Comparison of ENCODE assay signal across 1 cellular context in genomic region chr7:157854066-157854891, GRCh38.
TF ChIP-seq lines count a peak whose summit lies in the region.

No MANE protein-coding gene starts in this region.

TF ChIP-seq in HepG2, 621 proteins besides CTCF, POLR2A, EP300 and RAD21 (continued from another document and continues in another):
- peak; percentile 73; the same call in 1 of the 2 replicates for TF ChIP-seq ZNF280D (CRISPR knock-in tag; IDR thresholded peaks at IDR 0.05)
- TF ChIP-seq ZHX2 (IDR thresholded peaks at IDR 0.05; ENCODE audit: low read depth) = no peak
- no peak for TF ChIP-seq ZHX2 (CRISPR knock-in tag; IDR thresholded peaks at IDR 0.05; ENCODE audit: borderline replicate concordance)
- TF ChIP-seq ZNF740 (CRISPR knock-in tag; IDR thresholded peaks at IDR 0.05) = no peak
- no peak for TF ChIP-seq CREB1 (IDR thresholded peaks at IDR 0.05)
- no peak for TF ChIP-seq CREB1 (CRISPR knock-in tag; IDR thresholded peaks at IDR 0.05)
- TF ChIP-seq ZNF629 (CRISPR knock-in tag; conservative IDR thresholded peaks at IDR 0.05) = no peak
- no peak for TF ChIP-seq AKAP8 (CRISPR knock-in tag; IDR thresholded peaks at IDR 0.05)
- no peak for TF ChIP-seq JUN (CRISPR knock-in tag; IDR thresholded peaks at IDR 0.05)
- no peak for TF ChIP-seq EHMT2 (IDR thresholded peaks at IDR 0.05; ENCODE audit: borderline replicate concordance, low read depth, low read length)
- no peak for TF ChIP-seq KAT7 (CRISPR knock-in tag; IDR thresholded peaks at IDR 0.05; ENCODE audit: borderline replicate concordance)
- no peak for TF ChIP-seq ZNF20 (CRISPR knock-in tag; IDR thresholded peaks at IDR 0.05)
- TF ChIP-seq ZNF557 (CRISPR knock-in tag; IDR thresholded peaks at IDR 0.05) = no peak
- no peak for TF ChIP-seq TARDBP (CRISPR knock-in tag; IDR thresholded peaks at IDR 0.05)
- no peak for TF ChIP-seq ZNF235 (CRISPR knock-in tag; IDR thresholded peaks at IDR 0.05; ENCODE audit: borderline replicate concordance)
- no peak for TF ChIP-seq HNRNPH1 (optimal IDR thresholded peaks at IDR 0.05; ENCODE audit: low read depth, low read length)
- TF ChIP-seq ZNF256 (CRISPR knock-in tag; conservative IDR thresholded peaks at IDR 0.05) = no peak
- TF ChIP-seq ELF1 (CRISPR knock-in tag; IDR thresholded peaks at IDR 0.05) = 0 out of 2 replicates have a peak, but pooled peaks have one; percentile 15
- no peak for TF ChIP-seq IKZF4 (CRISPR knock-in tag; IDR thresholded peaks at IDR 0.05; ENCODE audit: borderline replicate concordance, low read depth, not compliant biosample characterization)
- TF ChIP-seq ZMYM4 (CRISPR knock-in tag; IDR thresholded peaks at IDR 0.05) = peak; percentile 66
- no peak for TF ChIP-seq SKI (IDR thresholded peaks at IDR 0.05; ENCODE audit: partially characterized antibody)
- TF ChIP-seq SALL1 (CRISPR knock-in tag; IDR thresholded peaks at IDR 0.05) = peak; percentile 88
- no peak for TF ChIP-seq NCOA1 (CRISPR knock-in tag; IDR thresholded peaks at IDR 0.05)
- 0 out of 2 replicates have a peak, but pooled peaks have one; percentile 47 for TF ChIP-seq BRF2 (CRISPR knock-in tag; IDR thresholded peaks at IDR 0.05)
- no peak for TF ChIP-seq FIP1L1 (IDR thresholded peaks at IDR 0.05; ENCODE audit: borderline replicate concordance, insufficient read depth, low read depth, low read length)
- TF ChIP-seq NFE2 (CRISPR knock-in tag; IDR thresholded peaks at IDR 0.05) = no peak
- no peak for TF ChIP-seq RFX3 (CRISPR knock-in tag; IDR thresholded peaks at IDR 0.05)
- TF ChIP-seq ZKSCAN8 (CRISPR knock-in tag; IDR thresholded peaks at IDR 0.05; ENCODE audit: borderline replicate concordance) = no peak
- TF ChIP-seq MAFG (CRISPR knock-in tag; IDR thresholded peaks at IDR 0.05) = no peak
- TF ChIP-seq ARNTL (CRISPR knock-in tag; IDR thresholded peaks at IDR 0.05) = peak; percentile 92
- TF ChIP-seq NR2F6 (IDR thresholded peaks at IDR 0.05) = peak; percentile 68; the same call in 1 of the 2 replicates
- TF ChIP-seq NR2F6 (CRISPR knock-in tag; IDR thresholded peaks at IDR 0.05) = peak; percentile 68
- TF ChIP-seq PPARG (CRISPR knock-in tag; conservative IDR thresholded peaks at IDR 0.05) = peak; percentile 70
- TF ChIP-seq SNAPC2 (CRISPR knock-in tag; IDR thresholded peaks at IDR 0.05) = no peak
- no peak for TF ChIP-seq MAFK (conservative IDR thresholded peaks at IDR 0.05 in 1 of 2, IDR thresholded peaks at IDR 0.05 in 1 of 2; ENCODE audit: low read length in 2 of 2)
- no peak for TF ChIP-seq FLYWCH1 (CRISPR knock-in tag; IDR thresholded peaks at IDR 0.05)
- no peak for TF ChIP-seq CREM (IDR thresholded peaks at IDR 0.05)
- TF ChIP-seq CREM (CRISPR knock-in tag; IDR thresholded peaks at IDR 0.05) = no peak
- TF ChIP-seq ZNF577 (CRISPR knock-in tag; IDR thresholded peaks at IDR 0.05; ENCODE audit: borderline replicate concordance, low read depth) = no peak
- no peak for TF ChIP-seq SOX5 (CRISPR knock-in tag; IDR thresholded peaks at IDR 0.05; ENCODE audit: borderline replicate concordance)
- TF ChIP-seq ZNF205 (CRISPR knock-in tag; IDR thresholded peaks at IDR 0.05) = no peak
- TF ChIP-seq ARHGAP35 (CRISPR knock-in tag; IDR thresholded peaks at IDR 0.05; ENCODE audit: borderline replicate concordance) = 0 out of 2 replicates have a peak, but pooled peaks have one; percentile 26
- no peak for TF ChIP-seq ZNF605 (CRISPR knock-in tag; IDR thresholded peaks at IDR 0.05)
- no peak for TF ChIP-seq ZNF143 (CRISPR knock-in tag; IDR thresholded peaks at IDR 0.05)
- no peak for TF ChIP-seq ADNP (CRISPR knock-in tag; IDR thresholded peaks at IDR 0.05)
- 0 out of 2 replicates have a peak, but pooled peaks have one; percentile 30 for TF ChIP-seq RCOR2 (CRISPR knock-in tag; IDR thresholded peaks at IDR 0.05)
- no peak for TF ChIP-seq ZFP36L2 (CRISPR knock-in tag; IDR thresholded peaks at IDR 0.05)
- no peak for TF ChIP-seq ZKSCAN1 (IDR thresholded peaks at IDR 0.05; ENCODE audit: low read length)
- no peak for TF ChIP-seq ZNF589 (CRISPR knock-in tag; conservative IDR thresholded peaks at IDR 0.05)
- TF ChIP-seq ISX (CRISPR knock-in tag; conservative IDR thresholded peaks at IDR 0.05) = no peak
- no peak for TF ChIP-seq HMGA1 (CRISPR knock-in tag; conservative IDR thresholded peaks at IDR 0.05)
- no peak for TF ChIP-seq ZKSCAN5 (CRISPR knock-in tag; IDR thresholded peaks at IDR 0.05)
- TF ChIP-seq SYNCRIP (IDR thresholded peaks at IDR 0.05; ENCODE audit: insufficient read depth, low read depth, low read length) = no peak
- no peak for TF ChIP-seq ELF4 (CRISPR knock-in tag; IDR thresholded peaks at IDR 0.05; ENCODE audit: borderline replicate concordance)
- TF ChIP-seq ZBTB43 (CRISPR knock-in tag; conservative IDR thresholded peaks at IDR 0.05) = 0 out of 2 replicates have a peak, but pooled peaks have one; percentile 65
- 0 out of 2 replicates have a peak, but pooled peaks have one; percentile 27 for TF ChIP-seq SSRP1 (CRISPR knock-in tag; IDR thresholded peaks at IDR 0.05)
- no peak for TF ChIP-seq ARNT (IDR thresholded peaks at IDR 0.05)
- TF ChIP-seq ZNF34 (CRISPR knock-in tag; IDR thresholded peaks at IDR 0.05; ENCODE audit: borderline replicate concordance) = no peak
- TF ChIP-seq ZNF615 (CRISPR knock-in tag; IDR thresholded peaks at IDR 0.05; ENCODE audit: borderline replicate concordance) = no peak
- no peak for TF ChIP-seq ATF4 (CRISPR knock-in tag; IDR thresholded peaks at IDR 0.05)
- no peak for TF ChIP-seq ZZZ3 (CRISPR knock-in tag; IDR thresholded peaks at IDR 0.05; ENCODE audit: borderline replicate concordance)
- TF ChIP-seq ZNF282 (IDR thresholded peaks at IDR 0.05; ENCODE audit: partially characterized antibody) = no peak
- no peak for TF ChIP-seq HIC2 (CRISPR knock-in tag; IDR thresholded peaks at IDR 0.05; ENCODE audit: low read depth)
- no peak for TF ChIP-seq KMT2B (CRISPR knock-in tag; IDR thresholded peaks at IDR 0.05)
- TF ChIP-seq ZNF33B (CRISPR knock-in tag; IDR thresholded peaks at IDR 0.05) = no peak
- TF ChIP-seq SOX6 (IDR thresholded peaks at IDR 0.05) = no peak
- peak; percentile 48; the same call in 1 of the 2 replicates for TF ChIP-seq SOX6 (CRISPR knock-in tag; IDR thresholded peaks at IDR 0.05)
- TF ChIP-seq RBAK (CRISPR knock-in tag; IDR thresholded peaks at IDR 0.05) = no peak
